ENCODE assay signal across 1 cellular context in the genomic region with DNA sequence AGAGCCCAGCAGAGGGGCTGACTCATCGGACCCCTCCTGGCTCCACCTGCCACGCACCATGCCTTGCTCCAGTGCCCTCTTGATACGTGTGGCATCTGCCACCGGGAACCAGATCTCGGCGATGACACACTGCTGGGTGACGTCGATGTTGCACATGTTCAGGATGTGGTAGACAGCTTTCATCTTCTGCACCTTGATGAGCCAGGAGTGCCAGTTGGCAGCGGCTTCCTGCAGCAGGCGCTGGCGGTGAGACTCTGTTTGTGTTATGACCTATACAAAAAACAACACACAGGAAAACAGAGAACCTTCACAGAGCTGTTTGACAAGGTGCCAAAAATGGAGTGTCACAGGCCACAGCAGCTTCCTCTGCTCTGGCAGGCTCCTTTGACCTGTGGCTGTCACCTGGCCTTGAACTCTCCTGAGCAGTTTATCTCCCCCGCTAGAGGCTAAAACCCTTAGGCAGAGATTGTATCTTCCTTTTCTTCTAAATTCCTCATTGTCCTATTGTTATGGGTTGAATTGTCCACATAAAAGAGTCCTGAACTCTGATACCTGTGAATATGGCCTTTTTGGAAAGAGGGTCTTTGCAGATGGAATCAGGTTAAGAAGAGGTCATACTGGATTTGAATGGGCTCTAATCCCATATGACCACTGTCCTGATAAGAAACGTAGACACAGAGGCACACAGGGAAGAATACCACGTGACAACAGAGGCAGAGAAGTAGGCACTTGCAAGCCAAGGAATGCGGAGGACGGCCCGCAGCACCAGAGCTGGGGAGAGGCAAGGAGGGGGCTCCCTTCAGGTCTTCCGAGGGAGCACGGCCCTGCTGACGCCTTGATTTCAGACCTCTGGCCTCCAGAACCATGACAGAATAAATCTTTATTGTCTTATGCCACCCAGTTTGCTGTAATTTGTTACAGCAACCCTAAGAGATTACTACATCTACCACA.
TF ChIP-seq lines count a peak whose summit lies in the region.

No MANE protein-coding gene starts in this region.

TF ChIP-seq in HepG2, 621 proteins besides CTCF, POLR2A, EP300 and RAD21 (continued from another document and continues in another):
- TF ChIP-seq, protein P1, sequence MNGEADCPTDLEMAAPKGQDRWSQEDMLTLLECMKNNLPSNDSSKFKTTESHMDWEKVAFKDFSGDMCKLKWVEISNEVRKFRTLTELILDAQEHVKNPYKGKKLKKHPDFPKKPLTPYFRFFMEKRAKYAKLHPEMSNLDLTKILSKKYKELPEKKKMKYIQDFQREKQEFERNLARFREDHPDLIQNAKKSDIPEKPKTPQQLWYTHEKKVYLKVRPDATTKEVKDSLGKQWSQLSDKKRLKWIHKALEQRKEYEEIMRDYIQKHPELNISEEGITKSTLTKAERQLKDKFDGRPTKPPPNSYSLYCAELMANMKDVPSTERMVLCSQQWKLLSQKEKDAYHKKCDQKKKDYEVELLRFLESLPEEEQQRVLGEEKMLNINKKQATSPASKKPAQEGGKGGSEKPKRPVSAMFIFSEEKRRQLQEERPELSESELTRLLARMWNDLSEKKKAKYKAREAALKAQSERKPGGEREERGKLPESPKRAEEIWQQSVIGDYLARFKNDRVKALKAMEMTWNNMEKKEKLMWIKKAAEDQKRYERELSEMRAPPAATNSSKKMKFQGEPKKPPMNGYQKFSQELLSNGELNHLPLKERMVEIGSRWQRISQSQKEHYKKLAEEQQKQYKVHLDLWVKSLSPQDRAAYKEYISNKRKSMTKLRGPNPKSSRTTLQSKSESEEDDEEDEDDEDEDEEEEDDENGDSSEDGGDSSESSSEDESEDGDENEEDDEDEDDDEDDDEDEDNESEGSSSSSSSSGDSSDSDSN (CRISPR knock-in tag; IDR thresholded peaks at IDR 0.05) = 0 out of 2 replicates have a peak, but pooled peaks have one; percentile 19
- no peak for TF ChIP-seq SIN3A (IDR thresholded peaks at IDR 0.05; ENCODE audit: borderline replicate concordance, low read depth, low read length)
- TF ChIP-seq SALL1 (CRISPR knock-in tag; IDR thresholded peaks at IDR 0.05) = peak; percentile 87
- 0 out of 2 replicates have a peak, but pooled peaks have one; percentile 1 for TF ChIP-seq SRY (CRISPR knock-in tag; IDR thresholded peaks at IDR 0.05)
- peak; percentile 72; the same call in 1 of the 2 replicates for TF ChIP-seq ZBTB21 (CRISPR knock-in tag; IDR thresholded peaks at IDR 0.05)
- TF ChIP-seq, protein P2, sequence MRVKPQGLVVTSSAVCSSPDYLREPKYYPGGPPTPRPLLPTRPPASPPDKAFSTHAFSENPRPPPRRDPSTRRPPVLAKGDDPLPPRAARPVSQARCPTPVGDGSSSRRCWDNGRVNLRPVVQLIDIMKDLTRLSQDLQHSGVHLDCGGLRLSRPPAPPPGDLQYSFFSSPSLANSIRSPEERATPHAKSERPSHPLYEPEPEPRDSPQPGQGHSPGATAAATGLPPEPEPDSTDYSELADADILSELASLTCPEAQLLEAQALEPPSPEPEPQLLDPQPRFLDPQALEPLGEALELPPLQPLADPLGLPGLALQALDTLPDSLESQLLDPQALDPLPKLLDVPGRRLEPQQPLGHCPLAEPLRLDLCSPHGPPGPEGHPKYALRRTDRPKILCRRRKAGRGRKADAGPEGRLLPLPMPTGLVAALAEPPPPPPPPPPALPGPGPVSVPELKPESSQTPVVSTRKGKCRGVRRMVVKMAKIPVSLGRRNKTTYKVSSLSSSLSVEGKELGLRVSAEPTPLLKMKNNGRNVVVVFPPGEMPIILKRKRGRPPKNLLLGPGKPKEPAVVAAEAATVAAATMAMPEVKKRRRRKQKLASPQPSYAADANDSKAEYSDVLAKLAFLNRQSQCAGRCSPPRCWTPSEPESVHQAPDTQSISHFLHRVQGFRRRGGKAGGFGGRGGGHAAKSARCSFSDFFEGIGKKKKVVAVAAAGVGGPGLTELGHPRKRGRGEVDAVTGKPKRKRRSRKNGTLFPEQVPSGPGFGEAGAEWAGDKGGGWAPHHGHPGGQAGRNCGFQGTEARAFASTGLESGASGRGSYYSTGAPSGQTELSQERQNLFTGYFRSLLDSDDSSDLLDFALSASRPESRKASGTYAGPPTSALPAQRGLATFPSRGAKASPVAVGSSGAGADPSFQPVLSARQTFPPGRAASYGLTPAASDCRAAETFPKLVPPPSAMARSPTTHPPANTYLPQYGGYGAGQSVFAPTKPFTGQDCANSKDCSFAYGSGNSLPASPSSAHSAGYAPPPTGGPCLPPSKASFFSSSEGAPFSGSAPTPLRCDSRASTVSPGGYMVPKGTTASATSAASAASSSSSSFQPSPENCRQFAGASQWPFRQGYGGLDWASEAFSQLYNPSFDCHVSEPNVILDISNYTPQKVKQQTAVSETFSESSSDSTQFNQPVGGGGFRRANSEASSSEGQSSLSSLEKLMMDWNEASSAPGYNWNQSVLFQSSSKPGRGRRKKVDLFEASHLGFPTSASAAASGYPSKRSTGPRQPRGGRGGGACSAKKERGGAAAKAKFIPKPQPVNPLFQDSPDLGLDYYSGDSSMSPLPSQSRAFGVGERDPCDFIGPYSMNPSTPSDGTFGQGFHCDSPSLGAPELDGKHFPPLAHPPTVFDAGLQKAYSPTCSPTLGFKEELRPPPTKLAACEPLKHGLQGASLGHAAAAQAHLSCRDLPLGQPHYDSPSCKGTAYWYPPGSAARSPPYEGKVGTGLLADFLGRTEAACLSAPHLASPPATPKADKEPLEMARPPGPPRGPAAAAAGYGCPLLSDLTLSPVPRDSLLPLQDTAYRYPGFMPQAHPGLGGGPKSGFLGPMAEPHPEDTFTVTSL (CRISPR knock-in tag; IDR thresholded peaks at IDR 0.05; ENCODE audit: borderline replicate concordance) = peak; percentile 16; the same call in 1 of the 2 replicates
- peak; percentile 39; the same call in 1 of the 2 replicates for TF ChIP-seq ZNF232 (CRISPR knock-in tag; IDR thresholded peaks at IDR 0.05; ENCODE audit: borderline replicate concordance)
- TF ChIP-seq, protein P3, sequence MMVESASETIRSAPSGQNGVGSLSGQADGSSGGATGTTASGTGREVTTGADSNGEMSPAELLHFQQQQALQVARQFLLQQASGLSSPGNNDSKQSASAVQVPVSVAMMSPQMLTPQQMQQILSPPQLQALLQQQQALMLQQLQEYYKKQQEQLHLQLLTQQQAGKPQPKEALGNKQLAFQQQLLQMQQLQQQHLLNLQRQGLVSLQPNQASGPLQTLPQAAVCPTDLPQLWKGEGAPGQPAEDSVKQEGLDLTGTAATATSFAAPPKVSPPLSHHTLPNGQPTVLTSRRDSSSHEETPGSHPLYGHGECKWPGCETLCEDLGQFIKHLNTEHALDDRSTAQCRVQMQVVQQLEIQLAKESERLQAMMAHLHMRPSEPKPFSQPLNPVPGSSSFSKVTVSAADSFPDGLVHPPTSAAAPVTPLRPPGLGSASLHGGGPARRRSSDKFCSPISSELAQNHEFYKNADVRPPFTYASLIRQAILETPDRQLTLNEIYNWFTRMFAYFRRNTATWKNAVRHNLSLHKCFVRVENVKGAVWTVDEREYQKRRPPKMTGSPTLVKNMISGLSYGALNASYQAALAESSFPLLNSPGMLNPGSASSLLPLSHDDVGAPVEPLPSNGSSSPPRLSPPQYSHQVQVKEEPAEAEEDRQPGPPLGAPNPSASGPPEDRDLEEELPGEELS (CRISPR knock-in tag; IDR thresholded peaks at IDR 0.05) = peak; percentile 91
- peak; percentile 33; the same call in 1 of the 2 replicates for TF ChIP-seq SMAD3 (CRISPR knock-in tag; IDR thresholded peaks at IDR 0.05)
- TF ChIP-seq, protein P4, sequence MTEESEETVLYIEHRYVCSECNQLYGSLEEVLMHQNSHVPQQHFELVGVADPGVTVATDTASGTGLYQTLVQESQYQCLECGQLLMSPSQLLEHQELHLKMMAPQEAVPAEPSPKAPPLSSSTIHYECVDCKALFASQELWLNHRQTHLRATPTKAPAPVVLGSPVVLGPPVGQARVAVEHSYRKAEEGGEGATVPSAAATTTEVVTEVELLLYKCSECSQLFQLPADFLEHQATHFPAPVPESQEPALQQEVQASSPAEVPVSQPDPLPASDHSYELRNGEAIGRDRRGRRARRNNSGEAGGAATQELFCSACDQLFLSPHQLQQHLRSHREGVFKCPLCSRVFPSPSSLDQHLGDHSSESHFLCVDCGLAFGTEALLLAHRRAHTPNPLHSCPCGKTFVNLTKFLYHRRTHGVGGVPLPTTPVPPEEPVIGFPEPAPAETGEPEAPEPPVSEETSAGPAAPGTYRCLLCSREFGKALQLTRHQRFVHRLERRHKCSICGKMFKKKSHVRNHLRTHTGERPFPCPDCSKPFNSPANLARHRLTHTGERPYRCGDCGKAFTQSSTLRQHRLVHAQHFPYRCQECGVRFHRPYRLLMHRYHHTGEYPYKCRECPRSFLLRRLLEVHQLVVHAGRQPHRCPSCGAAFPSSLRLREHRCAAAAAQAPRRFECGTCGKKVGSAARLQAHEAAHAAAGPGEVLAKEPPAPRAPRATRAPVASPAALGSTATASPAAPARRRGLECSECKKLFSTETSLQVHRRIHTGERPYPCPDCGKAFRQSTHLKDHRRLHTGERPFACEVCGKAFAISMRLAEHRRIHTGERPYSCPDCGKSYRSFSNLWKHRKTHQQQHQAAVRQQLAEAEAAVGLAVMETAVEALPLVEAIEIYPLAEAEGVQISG (CRISPR knock-in tag; IDR thresholded peaks at IDR 0.05) = peak; percentile 34; the same call in 1 of the 2 replicates
- TF ChIP-seq, protein P5, sequence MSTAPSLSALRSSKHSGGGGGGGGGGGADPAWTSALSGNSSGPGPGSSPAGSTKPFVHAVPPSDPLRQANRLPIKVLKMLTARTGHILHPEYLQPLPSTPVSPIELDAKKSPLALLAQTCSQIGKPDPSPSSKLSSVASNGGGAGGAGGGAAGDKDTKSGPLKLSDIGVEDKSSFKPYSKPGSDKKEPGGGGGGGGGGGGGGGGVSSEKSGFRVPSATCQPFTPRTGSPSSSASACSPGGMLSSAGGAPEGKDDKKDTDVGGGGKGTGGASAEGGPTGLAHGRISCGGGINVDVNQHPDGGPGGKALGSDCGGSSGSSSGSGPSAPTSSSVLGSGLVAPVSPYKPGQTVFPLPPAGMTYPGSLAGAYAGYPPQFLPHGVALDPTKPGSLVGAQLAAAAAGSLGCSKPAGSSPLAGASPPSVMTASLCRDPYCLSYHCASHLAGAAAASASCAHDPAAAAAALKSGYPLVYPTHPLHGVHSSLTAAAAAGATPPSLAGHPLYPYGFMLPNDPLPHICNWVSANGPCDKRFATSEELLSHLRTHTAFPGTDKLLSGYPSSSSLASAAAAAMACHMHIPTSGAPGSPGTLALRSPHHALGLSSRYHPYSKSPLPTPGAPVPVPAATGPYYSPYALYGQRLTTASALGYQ (CRISPR knock-in tag; IDR thresholded peaks at IDR 0.05) = peak; percentile 48; the same call in 1 of the 2 replicates
- TF ChIP-seq ZNF501 (CRISPR knock-in tag; IDR thresholded peaks at IDR 0.05) = 0 out of 2 replicates have a peak, but pooled peaks have one; percentile 35
- 0 out of 2 replicates have a peak, but pooled peaks have one; percentile 15 for TF ChIP-seq ZNF598 (CRISPR knock-in tag; IDR thresholded peaks at IDR 0.05; ENCODE audit: borderline replicate concordance)
- TF ChIP-seq, protein P6, sequence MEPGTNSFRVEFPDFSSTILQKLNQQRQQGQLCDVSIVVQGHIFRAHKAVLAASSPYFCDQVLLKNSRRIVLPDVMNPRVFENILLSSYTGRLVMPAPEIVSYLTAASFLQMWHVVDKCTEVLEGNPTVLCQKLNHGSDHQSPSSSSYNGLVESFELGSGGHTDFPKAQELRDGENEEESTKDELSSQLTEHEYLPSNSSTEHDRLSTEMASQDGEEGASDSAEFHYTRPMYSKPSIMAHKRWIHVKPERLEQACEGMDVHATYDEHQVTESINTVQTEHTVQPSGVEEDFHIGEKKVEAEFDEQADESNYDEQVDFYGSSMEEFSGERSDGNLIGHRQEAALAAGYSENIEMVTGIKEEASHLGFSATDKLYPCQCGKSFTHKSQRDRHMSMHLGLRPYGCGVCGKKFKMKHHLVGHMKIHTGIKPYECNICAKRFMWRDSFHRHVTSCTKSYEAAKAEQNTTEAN (CRISPR knock-in tag; conservative IDR thresholded peaks at IDR 0.05) = 0 out of 2 replicates have a peak, but pooled peaks have one; percentile 43
- peak; percentile 79 for TF ChIP-seq TBX2 (CRISPR knock-in tag; IDR thresholded peaks at IDR 0.05; ENCODE audit: borderline replicate concordance)
- no peak for TF ChIP-seq ZNF773 (CRISPR knock-in tag; IDR thresholded peaks at IDR 0.05; ENCODE audit: borderline replicate concordance)
- TF ChIP-seq FOXA3 (CRISPR knock-in tag; IDR thresholded peaks at IDR 0.05) = 0 out of 2 replicates have a peak, but pooled peaks have one; percentile 43
- TF ChIP-seq MYC (CRISPR knock-in tag; IDR thresholded peaks at IDR 0.05; ENCODE audit: borderline replicate concordance) = peak; percentile 37; the same call in 1 of the 2 replicates
- peak; percentile 53; the same call in 1 of the 2 replicates for TF ChIP-seq PPARG (CRISPR knock-in tag; conservative IDR thresholded peaks at IDR 0.05)
- peak; percentile 16; the same call in 1 of the 2 replicates for TF ChIP-seq ATF7 (IDR thresholded peaks at IDR 0.05)
- no peak for TF ChIP-seq ATF7 (CRISPR knock-in tag; IDR thresholded peaks at IDR 0.05)
- TF ChIP-seq U2AF1 (optimal IDR thresholded peaks at IDR 0.05; ENCODE audit: low read depth, low read length) = no peak
- TF ChIP-seq SOX5 (CRISPR knock-in tag; IDR thresholded peaks at IDR 0.05; ENCODE audit: borderline replicate concordance) = peak; percentile 74
- TF ChIP-seq XRCC5 (optimal IDR thresholded peaks at IDR 0.05; ENCODE audit: low read length) = peak; percentile 73
- TF ChIP-seq RARA (CRISPR knock-in tag; IDR thresholded peaks at IDR 0.05) = peak; percentile 99
- TF ChIP-seq, protein P7, sequence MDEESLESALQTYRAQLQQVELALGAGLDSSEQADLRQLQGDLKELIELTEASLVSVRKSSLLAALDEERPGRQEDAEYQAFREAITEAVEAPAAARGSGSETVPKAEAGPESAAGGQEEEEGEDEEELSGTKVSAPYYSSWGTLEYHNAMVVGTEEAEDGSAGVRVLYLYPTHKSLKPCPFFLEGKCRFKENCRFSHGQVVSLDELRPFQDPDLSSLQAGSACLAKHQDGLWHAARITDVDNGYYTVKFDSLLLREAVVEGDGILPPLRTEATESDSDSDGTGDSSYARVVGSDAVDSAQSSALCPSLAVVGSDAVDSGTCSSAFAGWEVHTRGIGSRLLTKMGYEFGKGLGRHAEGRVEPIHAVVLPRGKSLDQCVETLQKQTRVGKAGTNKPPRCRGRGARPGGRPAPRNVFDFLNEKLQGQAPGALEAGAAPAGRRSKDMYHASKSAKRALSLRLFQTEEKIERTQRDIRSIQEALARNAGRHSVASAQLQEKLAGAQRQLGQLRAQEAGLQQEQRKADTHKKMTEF (CRISPR knock-in tag; IDR thresholded peaks at IDR 0.05) = peak; percentile 65; the same call in 1 of the 2 replicates
- TF ChIP-seq ZFP36 (IDR thresholded peaks at IDR 0.05; ENCODE audit: borderline replicate concordance, low read depth, low read length, partially characterized antibody) = no peak
- peak; percentile 40; the same call in 1 of the 2 replicates for TF ChIP-seq FOXC1 (CRISPR knock-in tag; IDR thresholded peaks at IDR 0.05; ENCODE audit: borderline replicate concordance)
- TF ChIP-seq RNF2 (conservative IDR thresholded peaks at IDR 0.05; ENCODE audit: low read depth) = 0 out of 2 replicates have a peak, but pooled peaks have one; percentile 35
- TF ChIP-seq SALL2 (CRISPR knock-in tag; IDR thresholded peaks at IDR 0.05) = 0 out of 2 replicates have a peak, but pooled peaks have one; percentile 24
- no peak for TF ChIP-seq GATA4 (IDR thresholded peaks at IDR 0.05; ENCODE audit: borderline replicate concordance, low read depth)
- peak; percentile 89 for TF ChIP-seq FOSL2 (CRISPR knock-in tag; IDR thresholded peaks at IDR 0.05)
- peak; percentile 49 for TF ChIP-seq GABPB1 (CRISPR knock-in tag; IDR thresholded peaks at IDR 0.05)
